ENCODE assay signal across 9 cellular contexts in genomic region chr2:231717281-231718180, GRCh38. TPM values are rescaled to one million over a fixed set of nuclear protein-coding genes. Genes with fewer than 3 reads are reported as not detected.
DNase-seq lines count a peak whose midpoint lies in the region; ATAC-seq, FAIRE-seq and TF ChIP-seq lines count a peak whose summit lies in the region.
"Had no signal": no experiment of that assay in that cellular context is flagged by ENCODE, and none has a peak within 500 bp of the region (broad histone marks: within the 10 kb centered on the region; RNA-seq: fewer than 3 reads in every experiment).

No MANE protein-coding gene starts in this region.

- no peak overlapping the region for H3K27ac ChIP-seq in small intestine (ENCODE audit: low read depth in 1 of 2, low read length in 1 of 2)

- no peaks in the 10 kb centered on the region for H3K9me3 ChIP-seq in small intestine (ENCODE audit: control insufficient read depth, low read depth)

- peaks cover 3% of the 10 kb centered on the region for H3K9me3 Mint-ChIP-seq in glutamatergic neuron (ENCODE audit: unreplicated experiment)
- H3K9me3 Mint-ChIP-seq: CD4-positive, CD25-positive, alpha-beta regulatory T cell had no signal

- peak; percentile 39 for ATAC-seq in HG02759 (IDR thresholded peaks at IDR 0.05; ENCODE audit: unreplicated experiment)
- no peak for ATAC-seq in GM19324 (IDR thresholded peaks at IDR 0.05; ENCODE audit: low FRiP score, unreplicated experiment)
- no peak for ATAC-seq in HG02973 (IDR thresholded peaks at IDR 0.05; ENCODE audit: unreplicated experiment)

- DNase-seq in SIG-M5 treated with dmso at 0.1 percent for 504 hours (lab: John Stamatoyannopoulos, UW; ENCODE audit: unreplicated experiment) (peak; percentile 51), SIG-M5 (lab: John Stamatoyannopoulos, UW) (no peak), RKO (ENCODE audit: low spot score) (peak; percentile 58), glutamatergic neuron (no peak), small intestine (no peak)

- 80 to 96% (median 94%) methylated on average over 13 of the region's 13 CpGs for WGBS in small intestine, 3 donors

- TF ChIP-seq CTCF in glutamatergic neuron (IDR thresholded peaks at IDR 0.05; ENCODE audit: partially characterized antibody, unreplicated experiment): no peak

- H3K27me3 ChIP-seq in small intestine (ENCODE audit: control insufficient read depth in 2 of 2, insufficient read depth in 2 of 2, low read length in 2 of 2): no peaks in the 10 kb centered on the region

- H3K27ac Mint-ChIP-seq in glutamatergic neuron (ENCODE audit: unreplicated experiment): peak overlapping the region; percentile 28
- H3K27ac Mint-ChIP-seq: CD4-positive, CD25-positive, alpha-beta regulatory T cell had no signal

- peak overlapping the region; percentile 59 for H3K4me3 Mint-ChIP-seq in glutamatergic neuron (ENCODE audit: unreplicated experiment)
- H3K4me3 Mint-ChIP-seq: CD4-positive, CD25-positive, alpha-beta regulatory T cell had no signal

- H3K36me3 ChIP-seq in small intestine (ENCODE audit: control insufficient read depth in 2 of 2, insufficient read depth in 2 of 2, low read length in 2 of 2): peaks cover under 1% of the 10 kb centered on the region in 2 donors

- H3K4me3 ChIP-seq in small intestine (ENCODE audit: low read depth in 1 of 2, low read length in 2 of 2): no peak overlapping the region

- H3K4me1 Mint-ChIP-seq in glutamatergic neuron (ENCODE audit: low read depth, unreplicated experiment): peaks cover 14% of the 10 kb centered on the region

- peaks cover 0 to under 1% of the 10 kb centered on the region in 2 donors for H3K4me1 ChIP-seq in small intestine (ENCODE audit: control insufficient read depth in 2 of 2, insufficient read depth in 1 of 2, low read depth in 1 of 2, low read length in 1 of 2)

- FAIRE-seq in small intestine (lab: Jason Lieb, UNC): no peak

- H3K27me3 Mint-ChIP-seq in glutamatergic neuron (ENCODE audit: unreplicated experiment): peaks cover 4% of the 10 kb centered on the region

- no peaks in the 10 kb centered on the region for H3K36me3 Mint-ChIP-seq in glutamatergic neuron (ENCODE audit: unreplicated experiment)

RNA-seq across cellular contexts. Expression of gene PTMA, which starts 9.2 kb away (rescaled TPM):
- total RNA-seq in glutamatergic neuron (ENCODE audit: unreplicated experiment): 948 TPM
- 1,000 to 10,000 TPM; 1,019 to 2,156 (median 1,110) TPM for polyA plus RNA-seq in small intestine

Comparison
In these comparisons a context has a peak if more than half of its experiments do, and no peak if none do; other contexts are left out.
1. DNase-seq: peak in SIG-M5 treated with dmso at 0.1 percent for 504 hours (single experiment) and RKO (single experiment); none in SIG-M5 (single experiment), glutamatergic neuron (single experiment) and small intestine (single experiment).